ENCODE assay signal across 28 cellular contexts in genomic region chr2:37573406-37573805, GRCh38.
DNase-seq lines count a peak whose midpoint lies in the region; ATAC-seq and TF ChIP-seq lines count a peak whose summit lies in the region.
"Had no signal": no experiment of that assay in that cellular context is flagged by ENCODE, and none has a peak within 500 bp of the region (broad histone marks: within the 10 kb centered on the region; RNA-seq: fewer than 3 reads in every experiment).

No MANE protein-coding gene starts in this region.

- H3K36me3 ChIP-seq in Loucy (ENCODE audit: insufficient read depth, low read length), result no peaks in the 10 kb centered on the region
- H3K36me3 ChIP-seq in brain microvascular endothelial cell (replicated peaks), result no peaks in the 10 kb centered on the region
- H3K36me3 ChIP-seq: BLaER1, esophagus muscularis mucosa, left lung, pancreas, right lobe of liver, SJCRH30 had no signal

- peak overlapping the region; percentile 77; the same call in 1 of the 2 replicates for H2AFZ ChIP-seq in Loucy (ENCODE audit: low read length)
- H2AFZ ChIP-seq: PC-9 had no signal

- ATAC-seq in GM18519 (IDR thresholded peaks at IDR 0.05; ENCODE audit: low FRiP score, unreplicated experiment), result no peak
- ATAC-seq: activated CD4-positive, alpha-beta T cell treated with anti-CD3 and anti-CD28 coated beads for 36 hours; activated T-cell treated with anti-CD3 and anti-CD28 coated beads, Interleukin-2, amount 50 U/mL, for 4 hours; left lung; pancreas; right lobe of liver; T-helper 17 cell had no signal

- no peaks in the 10 kb centered on the region for H3K79me2 ChIP-seq in Loucy (ENCODE audit: insufficient read depth, low read length)

- DNase-seq in EH (ENCODE audit: low read depth), result peak; percentile 55
- no peak for DNase-seq in brain microvascular endothelial cell
- DNase-seq in fibroblast of the aortic adventitia (ENCODE audit: low read depth), result peak; percentile 59
- DNase-seq in DMS153 treated with DMSO at 0.1 percent for 48 hours (lab: John Stamatoyannopoulos, UW; ENCODE audit: unreplicated experiment), result no peak
- no peak for DNase-seq in glutamatergic neuron
- no peak for DNase-seq in NCI-H69 (lab: John Stamatoyannopoulos, UW)
- DNase-seq: activated CD4-positive, alpha-beta T cell treated with anti-CD3 and anti-CD28 coated beads for 36 hours; activated naive CD4-positive, alpha-beta T cell treated with anti-CD3 and anti-CD28 coated beads for 36 hours; activated T-cell treated with anti-CD3 and anti-CD28 coated beads, Interleukin-2, amount 50 U/mL, for 4 hours; Calu3; Karpas-422; left lung; midbrain; natural killer cell; NCI-H1092; NCI-H187 treated with DMSO at 0.1 percent for 48 hours; NCI-H2227 treated with DMSO at 0.1 percent for 48 hours; pancreas; PC-9; right lobe of liver; SJCRH30; substantia nigra; T-helper 17 cell had no signal

- no peaks in the 10 kb centered on the region for H3K27me3 ChIP-seq in Loucy (ENCODE audit: insufficient read depth, low read length, poor library complexity, severe bottlenecking)
- H3K27me3 ChIP-seq in brain microvascular endothelial cell (replicated peaks), result no peaks in the 10 kb centered on the region
- H3K27me3 ChIP-seq: BLaER1, esophagus muscularis mucosa, left lung, pancreas, right lobe of liver, SJCRH30 had no signal

- in situ Hi-C loops in brain microvascular endothelial cell (cut with HindIII; ENCODE audit: low pct_ligation_motif_present, low sequenced_read_pairs), result no loop called here

- H3K9me3 ChIP-seq in Loucy (ENCODE audit: insufficient read depth, low read depth, low read length), result no peaks in the 10 kb centered on the region
- H3K9me3 ChIP-seq: BLaER1, esophagus muscularis mucosa, left lung, pancreas, right lobe of liver, SJCRH30 had no signal

- H3K4me3 Mint-ChIP-seq in glutamatergic neuron (ENCODE audit: unreplicated experiment), result no peak overlapping the region
- H3K4me3 Mint-ChIP-seq: activated CD4-positive, alpha-beta T cell treated with anti-CD3 and anti-CD28 coated beads for 36 hours; activated naive CD4-positive, alpha-beta T cell treated with anti-CD3 and anti-CD28 coated beads for 36 hours; activated T-cell treated with anti-CD3 and anti-CD28 coated beads, Interleukin-2, amount 50 U/mL, for 4 hours; central memory CD8-positive, alpha-beta T cell; natural killer cell; T-helper 17 cell had no signal

- no peaks in the 10 kb centered on the region for H3K36me3 Mint-ChIP-seq in glutamatergic neuron (ENCODE audit: unreplicated experiment)
- H3K36me3 Mint-ChIP-seq: natural killer cell had no signal

- TF ChIP-seq CTCF in Loucy (conservative IDR thresholded peaks at IDR 0.05; ENCODE audit: low read length) (no peak), brain microvascular endothelial cell (IDR thresholded peaks at IDR 0.05; ENCODE audit: low read depth, low read length, missing control alignments) (no peak), fibroblast of the aortic adventitia (IDR thresholded peaks at IDR 0.05; ENCODE audit: insufficient read depth, low read length) (no peak), glutamatergic neuron (IDR thresholded peaks at IDR 0.05; ENCODE audit: partially characterized antibody, unreplicated experiment) (no peak)

- H3K4me2 ChIP-seq in Loucy (ENCODE audit: low read depth, low read length, poor library complexity, severe bottlenecking), result no peak overlapping the region
- H3K4me2 ChIP-seq: BLaER1, PC-9 had no signal

- no peak overlapping the region for H3K9ac ChIP-seq in Loucy (ENCODE audit: low read depth, low read length, poor library complexity, severe bottlenecking)
- H3K9ac ChIP-seq: BLaER1 had no signal

- H3K4me3 ChIP-seq in Loucy (ENCODE audit: low read length, poor library complexity, severe bottlenecking) (no peak overlapping the region), brain microvascular endothelial cell (ENCODE audit: low read depth, low read length) (no peak overlapping the region), fibroblast of the aortic adventitia (ENCODE audit: low read depth, low read length) (no peak overlapping the region)
- H3K4me3 ChIP-seq: BLaER1, esophagus muscularis mucosa, left lung, pancreas, PC-9, right lobe of liver, SJCRH30 had no signal

- H3K27ac Mint-ChIP-seq in glutamatergic neuron (ENCODE audit: unreplicated experiment), result no peak overlapping the region
- H3K27ac Mint-ChIP-seq: activated CD4-positive, alpha-beta T cell treated with anti-CD3 and anti-CD28 coated beads for 36 hours; activated naive CD4-positive, alpha-beta T cell treated with anti-CD3 and anti-CD28 coated beads for 36 hours had no signal

- H3K27ac ChIP-seq in brain microvascular endothelial cell, result peak overlapping the region; percentile 87
- H3K27ac ChIP-seq: BLaER1, left lung, pancreas, PC-9, right lobe of liver, SJCRH30 had no signal

- H3K4me1 ChIP-seq in Loucy (ENCODE audit: insufficient read depth, low read length, poor library complexity, severe bottlenecking), result peaks cover 45% of the 10 kb centered on the region
- H3K4me1 ChIP-seq: BLaER1, pancreas, right lobe of liver had no signal

- H3K9me3 Mint-ChIP-seq in glutamatergic neuron (ENCODE audit: unreplicated experiment), result no peaks in the 10 kb centered on the region
- H3K9me3 Mint-ChIP-seq: activated naive CD4-positive, alpha-beta T cell treated with anti-CD3 and anti-CD28 coated beads for 36 hours; activated T-cell treated with anti-CD3 and anti-CD28 coated beads, Interleukin-2, amount 50 U/mL, for 4 hours; natural killer cell had no signal

- no peaks in the 10 kb centered on the region for H3F3A ChIP-seq in Loucy (ENCODE audit: low read depth)

- H3K4me1 Mint-ChIP-seq in glutamatergic neuron (ENCODE audit: low read depth, unreplicated experiment), result no peaks in the 10 kb centered on the region

- H4K20me1 ChIP-seq in Loucy (ENCODE audit: insufficient read depth, low read length, poor library complexity, severe bottlenecking), result no peaks in the 10 kb centered on the region
- H4K20me1 ChIP-seq: BLaER1 had no signal

- H3K9me2 ChIP-seq in Loucy (replicated peaks; ENCODE audit: low read depth, low read length), result no peaks in the 10 kb centered on the region

- H3K27me3 Mint-ChIP-seq in glutamatergic neuron (ENCODE audit: unreplicated experiment), result no peaks in the 10 kb centered on the region
- H3K27me3 Mint-ChIP-seq: activated CD4-positive, alpha-beta T cell treated with anti-CD3 and anti-CD28 coated beads for 36 hours; central memory CD8-positive, alpha-beta T cell; T-helper 17 cell had no signal

Comparison
In these comparisons a context has a peak if more than half of its experiments do, and no peak if none do; other contexts are left out.
1. DNase-seq: peak in EH (single experiment) and fibroblast of the aortic adventitia (single experiment); none in brain microvascular endothelial cell (single experiment), DMS153 treated with DMSO at 0.1 percent for 48 hours (single experiment), glutamatergic neuron (single experiment) and NCI-H69 (single experiment).